ENCODE assay signal across 7 cellular contexts in the genomic region with DNA sequence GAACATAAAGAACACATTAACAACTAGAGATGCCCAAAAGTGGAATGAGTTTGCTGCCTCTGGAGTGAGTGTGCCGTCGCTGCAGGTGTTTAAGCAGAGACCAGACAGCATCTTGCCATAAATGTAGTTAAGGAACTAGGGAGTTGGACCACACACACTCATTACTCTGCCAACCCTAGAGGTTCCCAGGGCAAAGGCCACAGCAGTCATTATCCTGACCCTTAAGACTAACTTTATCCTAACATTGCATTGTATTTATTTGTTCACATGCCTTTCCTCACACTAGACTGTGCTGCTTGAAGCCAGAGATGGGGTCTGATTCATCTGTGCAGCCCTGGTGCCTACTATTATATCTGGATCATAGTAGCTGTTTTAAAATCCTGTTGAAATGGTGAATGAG. TPM values are rescaled to one million over a fixed set of nuclear protein-coding genes. Genes with fewer than 3 reads are reported as not detected.
"Had no signal": no experiment of that assay in that cellular context is flagged by ENCODE, and none has a peak within 500 bp of the region (broad histone marks: within the 10 kb centered on the region; RNA-seq: fewer than 3 reads in every experiment).

No MANE protein-coding gene starts in this region.

- H3K36me3 Mint-ChIP-seq: IgD-negative memory B cell had no signal

- H2AFZ ChIP-seq: GM23338 had no signal

- FAIRE-seq: H1, H54, HTR-8/SVneo had no signal

- H3K9me3 Mint-ChIP-seq: GM23338, H9, IgD-negative memory B cell had no signal

- H3K4me3 Mint-ChIP-seq: GM23338, H9, IgD-negative memory B cell had no signal

- ATAC-seq: GM23338 had no signal

- H3K4me3 ChIP-seq: GM23338 had no signal

- H3K27ac Mint-ChIP-seq: GM23338, H9, IgD-negative memory B cell had no signal

- H3K4me1 Mint-ChIP-seq: IgD-negative memory B cell had no signal

- DNase-seq: H9, HCEC 1CT had no signal

- H3K4me2 ChIP-seq: GM23338 had no signal

RNA-seq across cellular contexts. Expression of a gene that starts 55.1 kb away (rescaled TPM):
- total RNA-seq: GM23338, H1, H9 had no signal
- polyA plus RNA-seq: GM23338, H1, IgD-negative memory B cell had no signal
